ENCODE assay signal across 13 cellular contexts in genomic region chr20:59925359-59925758, GRCh38.
DNase-seq lines count a peak whose midpoint lies in the region; ATAC-seq and TF ChIP-seq lines count a peak whose summit lies in the region.
"Had no signal": no experiment of that assay in that cellular context is flagged by ENCODE, and none has a peak within 500 bp of the region (broad histone marks: within the 10 kb centered on the region; RNA-seq: fewer than 3 reads in every experiment).

No MANE protein-coding gene starts in this region.

- H3K4me3 Mint-ChIP-seq in nephron: peak overlapping the region in 2 of 3 experiments; percentile 9 to 11
- H3K4me3 Mint-ChIP-seq: CD14-positive monocyte; CD8-positive, alpha-beta T cell; H9 had no signal

- peaks cover 7% of the 10 kb centered on the region for H3K27me3 Mint-ChIP-seq in nephron (ENCODE audit: low read depth)

- peak overlapping the region; percentile 16 for H3K27ac ChIP-seq in RWPE2 (ENCODE audit: poor library complexity, severe bottlenecking)

- DNase-seq in LNCaP clone FGC (ENCODE audit: low read depth): no peak
- DNase-seq in RWPE2 (ENCODE audit: low spot score): no peak
- DNase-seq in iPS-NIHi7 (ENCODE audit: extremely low spot score): no peak
- no peak for DNase-seq in NCI-H187 treated with DMSO at 0.1 percent for 48 hours (lab: John Stamatoyannopoulos, UW)
- DNase-seq: CD8-positive, alpha-beta T cell; COR-L47; DND-41; GDM1; GOT3; H9 had no signal

- no peaks in the 10 kb centered on the region for H3K9me3 ChIP-seq in RWPE2 (ENCODE audit: severe bottlenecking)

- peaks cover 16% of the 10 kb centered on the region for H3K4me1 Mint-ChIP-seq in nephron
- H3K4me1 Mint-ChIP-seq: CD14-positive monocyte had no signal

- peak overlapping the region; percentile 34 to 84 (median 69) for H3K27ac Mint-ChIP-seq in nephron
- H3K27ac Mint-ChIP-seq: CD14-positive monocyte; CD8-positive, alpha-beta T cell; H9 had no signal

- peaks cover 2% of the 10 kb centered on the region for H3K36me3 ChIP-seq in RWPE2 (ENCODE audit: low read depth)

- no peaks in the 10 kb centered on the region for H3K27me3 ChIP-seq in RWPE2 (ENCODE audit: insufficient read depth, poor library complexity, severe bottlenecking)

- H3K36me3 Mint-ChIP-seq in nephron (ENCODE audit: low read depth): no peaks in the 10 kb centered on the region
- H3K36me3 Mint-ChIP-seq: CD14-positive monocyte; CD8-positive, alpha-beta T cell had no signal

- TF ChIP-seq CTCF in LNCaP clone FGC (IDR thresholded peaks at IDR 0.05; ENCODE audit: control insufficient read depth, extremely low read depth, insufficient read depth) (no peak), RWPE2 (IDR thresholded peaks at IDR 0.05; ENCODE audit: poor library complexity, severe bottlenecking) (no peak), nephron (IDR thresholded peaks at IDR 0.05; ENCODE audit: unreplicated experiment in 3 of 3) (no peak)

- H3K4me1 ChIP-seq in RWPE2 (ENCODE audit: insufficient read depth, poor library complexity, severe bottlenecking): peaks cover 13% of the 10 kb centered on the region

- no peaks in the 10 kb centered on the region for H3K9me3 Mint-ChIP-seq in nephron
- H3K9me3 Mint-ChIP-seq: CD8-positive, alpha-beta T cell; H9 had no signal

- H3K4me3 ChIP-seq in LNCaP clone FGC (ENCODE audit: low read depth, low read length) (peak overlapping the region; percentile 19; the same call in 1 of the 2 replicates), RWPE2 (ENCODE audit: severe bottlenecking) (no peak overlapping the region)

- ATAC-seq in RWPE2 (ENCODE audit: low read depth): no peak
- no peak for ATAC-seq in GM19328 (IDR thresholded peaks at IDR 0.05; ENCODE audit: unreplicated experiment)
- ATAC-seq: CD8-positive, alpha-beta T cell had no signal
